16 cellular contexts compared by ENCODE assay signal in genomic region chr4:140244328-140244727, GRCh38.
A peak's percentile ranks its signal among the peaks of the same experiment; 100 is the strongest.
DNase-seq lines count a peak whose midpoint lies in the region; ATAC-seq and TF ChIP-seq lines count a peak whose summit lies in the region.
"Had no signal": no experiment of that assay in that cellular context is flagged by ENCODE, and none has a peak within 500 bp of the region (broad histone marks: within the 10 kb centered on the region; RNA-seq: fewer than 3 reads in every experiment).

No MANE protein-coding gene starts in this region.

- H3K4me3 ChIP-seq in mucosa of descending colon: no peak overlapping the region
- H3K4me3 ChIP-seq: A549, SK-N-MC had no signal

- intact Hi-C loops in mucosa of descending colon (cut with DNase I, micrococcal nuclease): no loop called here

- H3K36me3 ChIP-seq in mucosa of descending colon (ENCODE audit: low read depth): no peaks in the 10 kb centered on the region

- H3K27ac ChIP-seq in 22Rv1 (peak overlapping the region; percentile 79; the same call in 1 of the 2 replicates), VCaP (peak overlapping the region; percentile 98)

- DNase-seq in HT-29 (ENCODE audit: low spot score) (peak; percentile 71), mucosa of descending colon (no peak), NOMO-1 treated with DMSO at 0.1 percent for 48 hours (lab: John Stamatoyannopoulos, UW; ENCODE audit: unreplicated experiment) (no peak), cortex of kidney (lab: John Stamatoyannopoulos, UW) (no peak)
- DNase-seq in stimulated activated CD4-positive, alpha-beta T cell treated with anti-CD3 and anti-CD28 coated beads, Interleukin-4, amount 100 ng/mL, for 24 hours: no peak
- DNase-seq: H9; NCI-H1105; NCI-H446; NCI-H526 treated with DMSO at 0.1 percent for 48 hours; NK-92 treated with Interleukin-12 subunit alpha and Interleukin-12 subunit beta, amount 100 ng/mL, for 24 hours; SHP77 had no signal

- peak; percentile 37 for ATAC-seq in mucosa of descending colon
- no peak for ATAC-seq in HG02973 (IDR thresholded peaks at IDR 0.05; ENCODE audit: unreplicated experiment)
- ATAC-seq: A549 had no signal

- TF ChIP-seq CTCF in 22Rv1 (IDR thresholded peaks at IDR 0.05) (no peak), VCaP (conservative IDR thresholded peaks at IDR 0.05) (no peak), mucosa of descending colon (IDR thresholded peaks at IDR 0.05) (no peak)

- no peaks in the 10 kb centered on the region for H3K9me3 ChIP-seq in mucosa of descending colon
- H3K9me3 ChIP-seq: A549 had no signal

- H3K4me1 ChIP-seq in mucosa of descending colon (ENCODE audit: low read depth): peaks cover 14% of the 10 kb centered on the region
